ENCODE assay signal across 7 cellular contexts in genomic region chr1:57544345-57544744, GRCh38.
"Had no signal": no experiment of that assay in that cellular context is flagged by ENCODE, and none has a peak within 500 bp of the region (broad histone marks: within the 10 kb centered on the region; RNA-seq: fewer than 3 reads in every experiment).

No MANE protein-coding gene starts in this region.

- DNase-seq: GM23248, GOT3, H7, IMR-90, KG1 had no signal

- FAIRE-seq: HTR-8/SVneo, K562 had no signal
